ENCODE assay signal across 34 cellular contexts in genomic region chr15:51798281-51798680, GRCh38.
"Had no signal": no experiment of that assay in that cellular context is flagged by ENCODE, and none has a peak within 500 bp of the region (broad histone marks: within the 10 kb centered on the region; RNA-seq: fewer than 3 reads in every experiment).

No MANE protein-coding gene starts in this region.

- H3K4me3 ChIP-seq: adrenal gland, body of pancreas, coronary artery, heart left ventricle, pancreas, psoas muscle, sigmoid colon, uterus had no signal

- H3K27ac ChIP-seq: adrenal gland, body of pancreas, coronary artery, heart left ventricle, pancreas, psoas muscle, sigmoid colon, uterus, WERI-Rb-1 had no signal

- H3K27me3 ChIP-seq: adrenal gland, body of pancreas, heart left ventricle, pancreas, sigmoid colon, uterus had no signal

- H3K4me3 Mint-ChIP-seq: activated CD4-positive, alpha-beta memory T cell treated with anti-CD3 and anti-CD28 coated beads, Interleukin-2, amount 10 ng/mL, durations not matched to agents 7 days and 5 days; activated CD4-positive, alpha-beta T cell treated with anti-CD3 and anti-CD28 coated beads, Interleukin-2, amount 10 ng/mL, durations not matched to agents 24 days and 14 days; activated T-cell treated with anti-CD3 and anti-CD28 coated beads, Interleukin-2, amount 50 U/mL, for 24 hours; effector memory CD8-positive, alpha-beta T cell; immature natural killer cell; mesothelial cell of epicardium; naive B cell; stimulated activated effector memory CD8-positive, alpha-beta T cell treated with anti-CD3 and anti-CD28 coated beads, Interleukin-12 subunit alpha, Interleukin-12 subunit beta, amount 100 ng/mL, for 72 hours; stimulated activated naive CD8-positive, alpha-beta T cell treated with anti-CD3 and anti-CD28 coated beads, Interleukin-15, Interleukin-2, amounts not matched to agents 100 ng/mL and 50 ng/mL, for 24 hours; type B pancreatic cell had no signal

- H3K9me3 Mint-ChIP-seq: activated CD4-positive, alpha-beta memory T cell treated with anti-CD3 and anti-CD28 coated beads, Interleukin-2, amount 10 ng/mL, durations not matched to agents 7 days and 5 days; activated CD4-positive, alpha-beta T cell treated with anti-CD3 and anti-CD28 coated beads, Interleukin-2, amount 10 ng/mL, durations not matched to agents 24 days and 14 days; activated naive CD4-positive, alpha-beta T cell treated with anti-CD3 and anti-CD28 coated beads, Interleukin-2, amount 50 U/mL, for 72 hours; activated T-cell treated with anti-CD3 and anti-CD28 coated beads, Interleukin-2, amount 50 U/mL, for 24 hours; effector memory CD8-positive, alpha-beta T cell; immature natural killer cell; mesothelial cell of epicardium; naive B cell; stimulated activated effector memory CD8-positive, alpha-beta T cell treated with anti-CD3 and anti-CD28 coated beads, Interleukin-12 subunit alpha, Interleukin-12 subunit beta, amount 100 ng/mL, for 72 hours; stimulated activated naive CD8-positive, alpha-beta T cell treated with anti-CD3 and anti-CD28 coated beads, Interleukin-15, Interleukin-2, amounts not matched to agents 100 ng/mL and 50 ng/mL, for 24 hours; type B pancreatic cell had no signal

- H3K36me3 Mint-ChIP-seq: mesothelial cell of epicardium, type B pancreatic cell had no signal

- H3K27ac Mint-ChIP-seq: activated CD4-positive, alpha-beta memory T cell treated with anti-CD3 and anti-CD28 coated beads, Interleukin-2, amount 10 ng/mL, durations not matched to agents 7 days and 5 days; activated CD4-positive, alpha-beta T cell treated with anti-CD3 and anti-CD28 coated beads, Interleukin-2, amount 10 ng/mL, durations not matched to agents 24 days and 14 days; activated T-cell treated with anti-CD3 and anti-CD28 coated beads, Interleukin-2, amount 50 U/mL, for 24 hours; effector memory CD8-positive, alpha-beta T cell; immature natural killer cell; mesothelial cell of epicardium; stimulated activated naive CD8-positive, alpha-beta T cell treated with anti-CD3 and anti-CD28 coated beads, Interleukin-15, Interleukin-2, amounts not matched to agents 100 ng/mL and 50 ng/mL, for 24 hours had no signal

- H3K4me1 ChIP-seq: adrenal gland, psoas muscle, uterus had no signal

- ATAC-seq: activated CD4-positive, CD25-positive, alpha-beta regulatory T cell treated with anti-CD3 and anti-CD28 coated beads, Interleukin-2, amount 50 U/mL, for 24 hours; body of pancreas; effector memory CD8-positive, alpha-beta T cell; esophagus mucosa; heart left ventricle; left colon; pancreas; psoas muscle; stimulated activated effector memory CD8-positive, alpha-beta T cell treated with anti-CD3 and anti-CD28 coated beads, Interleukin-12 subunit alpha, Interleukin-12 subunit beta, amount 100 ng/mL, for 72 hours had no signal

- H3K4me1 Mint-ChIP-seq: immature natural killer cell; stimulated activated effector memory CD8-positive, alpha-beta T cell treated with anti-CD3 and anti-CD28 coated beads, Interleukin-12 subunit alpha, Interleukin-12 subunit beta, amount 100 ng/mL, for 72 hours had no signal

- H3K36me3 ChIP-seq: adrenal gland, pancreas, uterus had no signal

- H3K9me3 ChIP-seq: adrenal gland, body of pancreas, heart left ventricle, pancreas, psoas muscle, sigmoid colon, uterus had no signal

- H3K27me3 Mint-ChIP-seq: activated CD4-positive, alpha-beta memory T cell treated with anti-CD3 and anti-CD28 coated beads, Interleukin-2, amount 10 ng/mL, durations not matched to agents 7 days and 5 days; activated CD4-positive, alpha-beta T cell treated with anti-CD3 and anti-CD28 coated beads, Interleukin-2, amount 10 ng/mL, durations not matched to agents 24 days and 14 days; activated T-cell treated with anti-CD3 and anti-CD28 coated beads, Interleukin-2, amount 50 U/mL, for 24 hours; effector memory CD8-positive, alpha-beta T cell; naive B cell; stimulated activated naive CD8-positive, alpha-beta T cell treated with anti-CD3 and anti-CD28 coated beads, Interleukin-15, Interleukin-2, amounts not matched to agents 100 ng/mL and 50 ng/mL, for 24 hours; type B pancreatic cell had no signal

- DNase-seq: activated CD4-positive, alpha-beta memory T cell treated with anti-CD3 and anti-CD28 coated beads, Interleukin-2, amount 10 ng/mL, durations not matched to agents 7 days and 5 days; activated CD4-positive, alpha-beta T cell treated with anti-CD3 and anti-CD28 coated beads, Interleukin-2, amount 10 ng/mL, durations not matched to agents 24 days and 14 days; activated CD8-positive, alpha-beta memory T cell treated with anti-CD3 and anti-CD28 coated beads, Interleukin-2, amount 50 U/mL, for 48 hours; activated gamma-delta T cell treated with Interleukin-2 at 50 U/mL for 16 hours; activated T-cell treated with anti-CD3 and anti-CD28 coated beads, Interleukin-2, amount 50 U/mL, for 24 hours; adrenal gland; aorta; body of pancreas; cerebellar nuclear complex; effector memory CD8-positive, alpha-beta T cell; foreskin fibroblast; heart left ventricle; hypothalamus; immature natural killer cell; kidney; left colon; naive B cell; pancreas; psoas muscle; sigmoid colon; small intestine; stimulated activated CD4-positive, alpha-beta T cell treated with anti-CD3 and anti-CD28 coated beads, Interleukin-4, amount 100 ng/mL, for 24 hours; substantia nigra; T-helper 9 cell; uterus; WERI-Rb-1 had no signal
